14 cellular contexts compared by ENCODE assay signal in genomic region chr19:18362934-18363542, GRCh38. TPM values are rescaled to one million over a fixed set of nuclear protein-coding genes. Genes with fewer than 3 reads are reported as not detected.
DNase-seq lines count a peak whose midpoint lies in the region; ATAC-seq and TF ChIP-seq lines count a peak whose summit lies in the region.
"Had no signal": no experiment of that assay in that cellular context is flagged by ENCODE, and none has a peak within 500 bp of the region (broad histone marks: within the 10 kb centered on the region; RNA-seq: fewer than 3 reads in every experiment).

No MANE protein-coding gene starts in this region.

- ATAC-seq in activated T-cell treated with anti-CD3 and anti-CD28 coated beads, Interleukin-2, amount 50 U/mL, for 72 hours (replicated peaks in 1 of 2): no peak
- ATAC-seq in HG03521 (IDR thresholded peaks at IDR 0.05; ENCODE audit: unreplicated experiment): no peak
- ATAC-seq: activated CD8-positive, alpha-beta T cell treated with anti-CD3 and anti-CD28 coated beads, Interleukin-2, amount 10 ng/mL, durations not matched to agents 7 days and 5 days; gastrocnemius medialis had no signal

- intact Hi-C loops in Calu3 (cut with micrococcal nuclease; ENCODE audit: unreplicated experiment): no loop called here

- H3K4me1 Mint-ChIP-seq in nephron (peaks cover 20% of the 10 kb centered on the region), Calu3 (ENCODE audit: low read depth, unreplicated experiment) (peaks cover 17% of the 10 kb centered on the region)
- no peaks in the 10 kb centered on the region for H3K4me1 Mint-ChIP-seq in activated T-cell treated with anti-CD3 and anti-CD28 coated beads, Interleukin-2, amount 50 U/mL, for 72 hours (ENCODE audit: low read depth)

- no peaks in the 10 kb centered on the region for H3K27me3 Mint-ChIP-seq in nephron (ENCODE audit: low read depth)
- no peaks in the 10 kb centered on the region for H3K27me3 Mint-ChIP-seq in activated T-cell treated with anti-CD3 and anti-CD28 coated beads, Interleukin-2, amount 50 U/mL, for 72 hours (ENCODE audit: low read depth)
- no peaks in the 10 kb centered on the region for H3K27me3 Mint-ChIP-seq in Calu3 (ENCODE audit: unreplicated experiment)
- H3K27me3 Mint-ChIP-seq: activated naive CD4-positive, alpha-beta T cell treated with anti-CD3 and anti-CD28 coated beads, Interleukin-2, amount 10 ng/mL, durations not matched to agents 7 days and 5 days had no signal

- H3K27ac Mint-ChIP-seq in nephron: peak overlapping the region; percentile 97 to 100 (median 99)
- no peak overlapping the region for H3K27ac Mint-ChIP-seq in activated T-cell treated with anti-CD3 and anti-CD28 coated beads, Interleukin-2, amount 50 U/mL, for 72 hours
- no peak overlapping the region for H3K27ac Mint-ChIP-seq in Calu3 (ENCODE audit: unreplicated experiment)
- H3K27ac Mint-ChIP-seq: activated CD8-positive, alpha-beta T cell treated with anti-CD3 and anti-CD28 coated beads, Interleukin-2, amount 10 ng/mL, durations not matched to agents 7 days and 5 days; activated naive CD4-positive, alpha-beta T cell treated with anti-CD3 and anti-CD28 coated beads, Interleukin-2, amount 10 ng/mL, durations not matched to agents 7 days and 5 days had no signal

- CTCF ChIA-PET in Calu3 (lab: Charles Lee): no interaction called here

- BruUV-seq in Calu3 (replicated peaks; lab: Mats Ljungman, UMichigan): no TSS peak

- H3K4me3 Mint-ChIP-seq in nephron: no peak overlapping the region
- H3K4me3 Mint-ChIP-seq in activated T-cell treated with anti-CD3 and anti-CD28 coated beads, Interleukin-2, amount 50 U/mL, for 72 hours: no peak overlapping the region
- H3K4me3 Mint-ChIP-seq in Calu3 (ENCODE audit: low read depth, unreplicated experiment): no peak overlapping the region
- H3K4me3 Mint-ChIP-seq: activated CD8-positive, alpha-beta T cell treated with anti-CD3 and anti-CD28 coated beads, Interleukin-2, amount 10 ng/mL, durations not matched to agents 7 days and 5 days; activated naive CD4-positive, alpha-beta T cell treated with anti-CD3 and anti-CD28 coated beads, Interleukin-2, amount 10 ng/mL, durations not matched to agents 7 days and 5 days had no signal

- H3K27ac ChIP-seq in C4-2B: peak overlapping the region; percentile 97

- DNase-seq in amniotic epithelial cell (ENCODE audit: low read depth): peak; percentile 53
- DNase-seq in activated T-cell treated with anti-CD3 and anti-CD28 coated beads, Interleukin-2, amount 50 U/mL, for 72 hours: no peak
- no peak for DNase-seq in Calu3
- DNase-seq: activated CD8-positive, alpha-beta T cell treated with anti-CD3 and anti-CD28 coated beads, Interleukin-2, amount 10 ng/mL, durations not matched to agents 7 days and 5 days; activated naive CD4-positive, alpha-beta T cell treated with anti-CD3 and anti-CD28 coated beads, Interleukin-2, amount 10 ng/mL, durations not matched to agents 7 days and 5 days; AML-193; caudate nucleus; gastrocnemius medialis; NCI-H1417; NCI-H226; stimulated activated CD8-positive, alpha-beta memory T cell treated with anti-CD3 and anti-CD28 coated beads, Interleukin-4, amount 100 ng/mL, for 48 hours had no signal

- TF ChIP-seq CTCF in C4-2B (conservative IDR thresholded peaks at IDR 0.05) (no peak), nephron (IDR thresholded peaks at IDR 0.05; ENCODE audit: unreplicated experiment in 3 of 3) (no peak), Calu3 (IDR thresholded peaks at IDR 0.05; ENCODE audit: unreplicated experiment) (no peak)

- H3K36me3 Mint-ChIP-seq in nephron (ENCODE audit: low read depth): peaks cover 29% of the 10 kb centered on the region
- peaks cover 3 to 14% of the 10 kb centered on the region in 2 donors for H3K36me3 Mint-ChIP-seq in activated T-cell treated with anti-CD3 and anti-CD28 coated beads, Interleukin-2, amount 50 U/mL, for 72 hours (ENCODE audit: insufficient read depth in 2 of 2)
- H3K36me3 Mint-ChIP-seq in Calu3 (ENCODE audit: insufficient read depth, unreplicated experiment): peaks cover 60% of the 10 kb centered on the region

- H3K9me3 Mint-ChIP-seq in nephron (peaks cover 4% of the 10 kb centered on the region), Calu3 (ENCODE audit: low read depth, unreplicated experiment) (no peaks in the 10 kb centered on the region)
- H3K9me3 Mint-ChIP-seq in activated T-cell treated with anti-CD3 and anti-CD28 coated beads, Interleukin-2, amount 50 U/mL, for 72 hours: no peaks in the 10 kb centered on the region

RNA-seq across cellular contexts. Expression of gene PGPEP1, which starts 22.6 kb away (rescaled TPM):
- total RNA-seq in activated T-cell treated with anti-CD3 and anti-CD28 coated beads, Interleukin-2, amount 50 U/mL, for 72 hours: 10 to 100 TPM; 55.5 to 58.0 TPM
- total RNA-seq in Calu3 (2022): 27.9 and 42.0 TPM in 2 replicates

RNA-seq across cellular contexts. Expression of gene GDF15, which starts 22.9 kb away (rescaled TPM):
- under 1 TPM in 1 of 2 donors, not detected in 1; 0.60 TPM for total RNA-seq in activated T-cell treated with anti-CD3 and anti-CD28 coated beads, Interleukin-2, amount 50 U/mL, for 72 hours
- total RNA-seq in Calu3 (2022): 56.6 and 80.3 TPM in 2 replicates
- total RNA-seq: activated CD8-positive, alpha-beta T cell treated with anti-CD3 and anti-CD28 coated beads, Interleukin-2, amount 10 ng/mL, durations not matched to agents 7 days and 5 days had no signal

RNA-seq across cellular contexts. Expression of gene LRRC25, which starts 34.4 kb away (rescaled TPM):
- total RNA-seq in activated T-cell treated with anti-CD3 and anti-CD28 coated beads, Interleukin-2, amount 50 U/mL, for 72 hours: not detected
- not detected in 2 replicates for total RNA-seq in Calu3 (2022)

RNA-seq across cellular contexts. Expression of gene LSM4, which starts 40.2 kb away (rescaled TPM):
- 100 to 1,000 TPM; 178 to 250 TPM for total RNA-seq in activated T-cell treated with anti-CD3 and anti-CD28 coated beads, Interleukin-2, amount 50 U/mL, for 72 hours
- 111 and 115 TPM in 2 replicates for total RNA-seq in Calu3 (2022)

RNA-seq across cellular contexts. Expression of gene SSBP4, which starts 56.2 kb away (rescaled TPM):
- 10 to 100 TPM; 46.8 to 48.1 TPM for total RNA-seq in activated T-cell treated with anti-CD3 and anti-CD28 coated beads, Interleukin-2, amount 50 U/mL, for 72 hours
- 38.8 and 51.5 TPM in 2 replicates for total RNA-seq in Calu3 (2022)

Comparison
In these comparisons a context has a peak if more than half of its experiments do, and no peak if none do; other contexts are left out.
1. H3K27ac Mint-ChIP-seq: peak in nephron (3 of 3); none in activated T-cell treated with anti-CD3 and anti-CD28 coated beads, Interleukin-2, amount 50 U/mL, for 72 hours (single experiment) and Calu3 (single experiment).
2. RNA of gene GDF15, which starts 22.9 kb away (total RNA-seq): 56.6 to 80.3 TPM in Calu3; 0.60 TPM in activated T-cell treated with anti-CD3 and anti-CD28 coated beads, Interleukin-2, amount 50 U/mL, for 72 hours; every median in the first group is over 10 times any median in the second.